In the genomic region with DNA sequence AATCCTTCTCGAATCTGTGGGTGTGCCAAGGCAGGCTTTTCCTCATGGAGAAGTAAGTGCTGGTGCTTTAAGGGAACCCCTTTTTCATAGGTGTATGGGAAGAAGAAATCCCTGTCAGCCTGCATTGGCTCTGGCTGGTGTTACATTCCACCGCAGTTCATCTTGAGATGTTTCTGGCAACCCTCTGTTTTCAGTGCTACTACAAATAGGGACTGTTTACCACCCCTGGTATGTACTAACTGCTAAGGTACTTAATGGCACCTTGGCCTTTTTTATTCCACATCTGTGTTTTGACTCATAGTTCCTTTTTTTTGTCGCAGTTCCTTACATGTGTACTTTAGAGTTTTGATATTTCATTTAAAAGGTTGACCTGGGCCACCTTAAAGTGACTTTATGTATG, we compare ENCODE assay signal across 22 cellular contexts.
"Had no signal": no experiment of that assay in that cellular context is flagged by ENCODE, and none has a peak within 500 bp of the region (broad histone marks: within the 10 kb centered on the region; RNA-seq: fewer than 3 reads in every experiment).

No MANE protein-coding gene starts in this region.

- H3K27me3 ChIP-seq: breast epithelium, transverse colon, uterus had no signal

- H3K4me3 ChIP-seq: breast epithelium, transverse colon, uterus had no signal

- H3K9ac ChIP-seq: parathyroid adenoma had no signal

- H2AFZ ChIP-seq: parathyroid adenoma had no signal

- H3K4me1 ChIP-seq: breast epithelium, parathyroid adenoma, transverse colon, uterus had no signal

- H3K79me2 ChIP-seq: parathyroid adenoma had no signal

- H3K27ac ChIP-seq: breast epithelium, parathyroid adenoma, transverse colon, uterus had no signal

- DNase-seq: activated B cell treated with CpG ODN at 0.5 μM for 24 hours; activated CD4-positive, alpha-beta T cell treated with anti-CD3 and anti-CD28 coated beads for 36 hours; activated CD4-positive, alpha-beta T cell treated with anti-CD3 and anti-CD28 coated beads, Interleukin-2, amount 50 U/mL, for 4 hours; activated CD8-positive, alpha-beta memory T cell treated with anti-CD3 and anti-CD28 coated beads for 24 hours; activated CD8-positive, alpha-beta memory T cell treated with anti-CD3 and anti-CD28 coated beads, Interleukin-2, amount 50 U/mL, for 4 hours; activated naive CD4-positive, alpha-beta T cell treated with Interleukin-2 at 50 U/mL for 16 hours; activated naive CD8-positive, alpha-beta T cell treated with anti-CD3 and anti-CD28 coated beads for 36 hours; activated T-cell treated with anti-CD3 and anti-CD28 coated beads, Interleukin-2, amount 50 U/mL, for 24 hours; foreskin fibroblast; hippocampal formation; kidney glomerular epithelial cell; nucleus accumbens; small intestine; stimulated activated CD4-positive, alpha-beta T cell treated with anti-CD3 and anti-CD28 coated beads, Interleukin-15, amount 100 ng/mL, for 24 hours; T1000; transverse colon; uterus had no signal

- ATAC-seq: activated CD4-positive, alpha-beta T cell treated with anti-CD3 and anti-CD28 coated beads for 36 hours; natural killer cell treated with Interleukin-12 subunit alpha and Interleukin-12 subunit beta and Interleukin-15 and Interleukin-18, amount 100 ng/mL, for 72 hours; sciatic nerve; stimulated activated memory B cell treated with anti-CD40 and anti-IgM and Interleukin-4, amounts not matched to agents 10 μg/mL and 1 μg/mL and 100 μg/mL, for 72 hours had no signal

- H3K9me3 ChIP-seq: breast epithelium, transverse colon, uterus had no signal

- H3K36me3 ChIP-seq: breast epithelium, transverse colon, uterus had no signal
